Comparison of ENCODE assay signal across 10 cellular contexts in genomic region chr6:79546186-79546585, GRCh38. TPM values are rescaled to one million over a fixed set of nuclear protein-coding genes. Genes with fewer than 3 reads are reported as not detected.
DNase-seq lines count a peak whose midpoint lies in the region; ATAC-seq, FAIRE-seq and TF ChIP-seq lines count a peak whose summit lies in the region.
"Had no signal": no experiment of that assay in that cellular context is flagged by ENCODE, and none has a peak within 500 bp of the region (broad histone marks: within the 10 kb centered on the region; RNA-seq: fewer than 3 reads in every experiment).

No MANE protein-coding gene starts in this region.

- no peak overlapping the region for H3K23ac ChIP-seq in mesenchymal stem cell (ENCODE audit: low read length in 2 of 2)

- no peak for FAIRE-seq in bronchial epithelial cell (lab: Jason Lieb, UNC)

- TF ChIP-seq CTCF in bronchial epithelial cell (IDR thresholded peaks at IDR 0.05; ENCODE audit: insufficient read depth, low read length, severe bottlenecking), result no peak

- H3K14ac ChIP-seq in mesenchymal stem cell (ENCODE audit: low read length in 2 of 2), result no peak overlapping the region

- H3K4me3 ChIP-seq in bronchial epithelial cell (ENCODE audit: low read depth, low read length) (no peak overlapping the region), mesenchymal stem cell (ENCODE audit: insufficient read depth in 1 of 2, low read depth in 1 of 2, low read length in 2 of 2) (no peak overlapping the region), stomach smooth muscle (ENCODE audit: low read length in 2 of 2) (no peak overlapping the region)

- no peak overlapping the region for H2AFZ ChIP-seq in mesenchymal stem cell (ENCODE audit: low read depth, low read length)

- peaks cover 10% of the 10 kb centered on the region for H3K79me1 ChIP-seq in mesenchymal stem cell (replicated peaks; ENCODE audit: low read length, poor library complexity, severe bottlenecking)

- H3K4me1 ChIP-seq in mesenchymal stem cell (ENCODE audit: control insufficient read depth, insufficient read depth, low read depth, low read length), result peaks cover 2% of the 10 kb centered on the region
- H3K4me1 ChIP-seq in stomach smooth muscle (ENCODE audit: control insufficient read depth, insufficient read depth, low read length), result peaks cover 12% of the 10 kb centered on the region

- no peak overlapping the region for H2BK12ac ChIP-seq in mesenchymal stem cell (ENCODE audit: low read length in 2 of 2)

- no peak overlapping the region for H3K18ac ChIP-seq in mesenchymal stem cell (ENCODE audit: low read depth in 1 of 2, low read length in 2 of 2)

- no peak overlapping the region for H4K8ac ChIP-seq in mesenchymal stem cell (ENCODE audit: low read length)

- H2AK5ac ChIP-seq in mesenchymal stem cell (ENCODE audit: low read length, severe bottlenecking), result no peak overlapping the region

- 67% methylated on average over 3 of the region's 3 CpGs for WGBS in mesenchymal stem cell

- ATAC-seq in GM21619 (IDR thresholded peaks at IDR 0.05; ENCODE audit: unreplicated experiment) (no peak), GM21390 (IDR thresholded peaks at IDR 0.05; ENCODE audit: unreplicated experiment) (no peak), HG03469 (IDR thresholded peaks at IDR 0.05; ENCODE audit: unreplicated experiment) (no peak)
- ATAC-seq: activated T-cell treated with anti-CD3 and anti-CD28 coated beads, Interleukin-2, amount 50 U/mL, for 4 hours had no signal

- DNase-seq in NCI-H226 (peak; percentile 31), bronchial epithelial cell (ENCODE audit: low read depth) (peak; percentile 11), mesenchymal stem cell (peak; percentile 63), dedifferentiated amniotic fluid mesenchymal stem cell (ENCODE audit: extremely low spot score) (no peak)
- DNase-seq: activated T-cell treated with anti-CD3 and anti-CD28 coated beads, Interleukin-2, amount 50 U/mL, for 4 hours had no signal

- H2BK120ac ChIP-seq in mesenchymal stem cell (ENCODE audit: low read depth, low read length), result no peak overlapping the region

- H3K9me3 ChIP-seq in mesenchymal stem cell (ENCODE audit: control insufficient read depth, low read length) (no peaks in the 10 kb centered on the region), stomach smooth muscle (ENCODE audit: control insufficient read depth in 2 of 2, low read length in 2 of 2) (no peaks in the 10 kb centered on the region)

- no peak overlapping the region for H2BK5ac ChIP-seq in mesenchymal stem cell (ENCODE audit: low read depth, low read length, poor library complexity, severe bottlenecking)

- H3K9ac ChIP-seq in mesenchymal stem cell (ENCODE audit: low read length), result peak overlapping the region; percentile 87
- H3K9ac ChIP-seq in stomach smooth muscle (ENCODE audit: low read length in 2 of 2), result no peak overlapping the region

- H3K4me2 ChIP-seq in mesenchymal stem cell (ENCODE audit: low read length, poor library complexity, severe bottlenecking), result no peak overlapping the region

- no peak overlapping the region for H3K27ac ChIP-seq in mesenchymal stem cell (ENCODE audit: low read length, poor library complexity, severe bottlenecking)
- peak overlapping the region; percentile 12 for H3K27ac ChIP-seq in stomach smooth muscle (ENCODE audit: low read length)
- H3K27ac ChIP-seq: VCaP had no signal

- no peaks in the 10 kb centered on the region for H3K27me3 ChIP-seq in bronchial epithelial cell (ENCODE audit: control insufficient read depth, insufficient read depth, low read length)
- H3K27me3 ChIP-seq in mesenchymal stem cell (ENCODE audit: control insufficient read depth in 1 of 2, insufficient read depth in 1 of 2, low read length in 2 of 2), result no peaks in the 10 kb centered on the region
- H3K27me3 ChIP-seq in stomach smooth muscle (ENCODE audit: control insufficient read depth in 1 of 2, insufficient read depth in 2 of 2, low read length in 2 of 2), result no peaks in the 10 kb centered on the region

- H3K36me3 ChIP-seq in bronchial epithelial cell (ENCODE audit: control insufficient read depth, insufficient read depth, low read length) (no peaks in the 10 kb centered on the region), mesenchymal stem cell (ENCODE audit: control insufficient read depth in 1 of 2, insufficient read depth in 2 of 2, low read depth in 1 of 2, low read length in 2 of 2) (peaks cover 4 to 15% of the 10 kb centered on the region in 2 experiments), stomach smooth muscle (ENCODE audit: control insufficient read depth in 2 of 2, insufficient read depth in 2 of 2, low read length in 2 of 2) (no peaks in the 10 kb centered on the region)

- H3K4ac ChIP-seq in mesenchymal stem cell (ENCODE audit: low read depth in 1 of 2, low read length in 2 of 2), result no peak overlapping the region

- H4K91ac ChIP-seq in mesenchymal stem cell (ENCODE audit: low read length), result no peak overlapping the region

- no peak overlapping the region for H2BK15ac ChIP-seq in mesenchymal stem cell (ENCODE audit: low read depth, poor library complexity, severe bottlenecking)

RNA-seq across cellular contexts. Expression of gene LCA5, which starts 9.0 kb away (rescaled TPM):
- total RNA-seq in bronchial epithelial cell, result 2.9 and 3.7 TPM in 2 replicates
- polyA plus RNA-seq in mesenchymal stem cell (2013, experiment 1 of 2), result 5.3 TPM
- polyA plus RNA-seq in mesenchymal stem cell (2013, experiment 2 of 2), result 5.5 TPM
